Comparison of ENCODE assay signal across 23 cellular contexts in the genomic region with DNA sequence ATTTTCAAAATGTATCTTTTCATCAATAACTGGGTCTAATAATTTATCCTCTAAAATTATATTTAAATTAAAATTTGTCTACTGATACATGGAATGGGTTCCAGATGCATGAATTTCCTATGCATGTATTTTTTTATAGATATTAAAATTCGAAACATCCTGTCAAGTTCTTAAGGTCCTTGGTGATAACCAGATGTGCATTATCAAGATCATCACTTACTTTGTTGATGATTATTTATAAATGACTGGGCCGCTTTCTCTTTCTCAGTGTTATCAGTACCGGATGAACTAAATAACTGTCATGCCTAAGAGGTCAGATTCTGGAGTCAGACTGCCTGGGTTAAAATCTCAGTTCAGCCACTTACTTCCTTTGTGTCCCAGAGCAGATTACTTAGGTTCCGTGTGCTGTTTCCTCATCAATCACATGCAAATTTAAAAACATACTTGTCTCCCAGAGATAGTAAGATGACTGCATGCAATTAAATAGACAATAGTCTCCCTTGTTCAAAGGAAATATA.
"Had no signal": no experiment of that assay in that cellular context is flagged by ENCODE, and none has a peak within 500 bp of the region (broad histone marks: within the 10 kb centered on the region; RNA-seq: fewer than 3 reads in every experiment).

No MANE protein-coding gene starts in this region.

- DNase-seq: activated CD8-positive, alpha-beta memory T cell treated with anti-CD3 and anti-CD28 coated beads, Interleukin-2, amount 50 U/mL, for 4 hours; activated naive CD4-positive, alpha-beta T cell; activated T-cell treated with anti-CD3 and anti-CD28 coated beads, Interleukin-2, amount 50 U/mL, for 24 hours; amniotic stem cell; colonic mucosa; dorsolateral prefrontal cortex; effector memory CD8-positive, alpha-beta T cell; gastrocnemius medialis; head of caudate nucleus; hypothalamus; left ventricle myocardium inferior; nephron progenitor cell; small intestine; stimulated activated CD4-positive, alpha-beta T cell treated with anti-CD3 and anti-CD28 coated beads, Interleukin-15, amount 100 ng/mL, for 24 hours; T-helper 17 cell; testis; WERI-Rb-1 had no signal

- H3K9me3 ChIP-seq: colonic mucosa, esophagus muscularis mucosa, gastrocnemius medialis, testis, vagina had no signal

- H3K4me1 ChIP-seq: colonic mucosa, esophagus muscularis mucosa, gastrocnemius medialis, left ventricle myocardium inferior, testis, vagina had no signal

- H3K4me3 ChIP-seq: colonic mucosa, dorsolateral prefrontal cortex, esophagus muscularis mucosa, gastrocnemius medialis, left ventricle myocardium inferior, testis, vagina had no signal

- H3K27me3 ChIP-seq: colonic mucosa, dorsolateral prefrontal cortex, esophagus muscularis mucosa, gastrocnemius medialis, testis, vagina had no signal

- ATAC-seq: effector memory CD8-positive, alpha-beta T cell; gastrocnemius medialis; sciatic nerve; stimulated activated memory B cell treated with anti-CD40 and anti-IgM and Interleukin-4, amounts not matched to agents 10 μg/mL and 1 μg/mL and 100 μg/mL, for 72 hours; T-helper 17 cell had no signal

- H3K36me3 ChIP-seq: colonic mucosa had no signal

- H3K27ac ChIP-seq: colonic mucosa, dorsolateral prefrontal cortex, esophagus muscularis mucosa, gastrocnemius medialis, left ventricle myocardium inferior, testis, vagina, WERI-Rb-1 had no signal

- H3K4me3 Mint-ChIP-seq: activated naive CD8-positive, alpha-beta T cell; activated T-cell treated with anti-CD3 and anti-CD28 coated beads, Interleukin-2, amount 50 U/mL, for 24 hours; effector memory CD8-positive, alpha-beta T cell; nephron progenitor cell; stimulated activated memory B cell treated with anti-CD40 and anti-IgM and Interleukin-4, amounts not matched to agents 10 μg/mL and 1 μg/mL and 100 μg/mL, for 72 hours; T-helper 17 cell had no signal

- H3K9me3 Mint-ChIP-seq: effector memory CD8-positive, alpha-beta T cell; stimulated activated memory B cell treated with anti-CD40 and anti-IgM and Interleukin-4, amounts not matched to agents 10 μg/mL and 1 μg/mL and 100 μg/mL, for 72 hours had no signal

- H3K27me3 Mint-ChIP-seq: activated naive CD8-positive, alpha-beta T cell; activated T-cell treated with anti-CD3 and anti-CD28 coated beads, Interleukin-2, amount 50 U/mL, for 24 hours; effector memory CD8-positive, alpha-beta T cell; stimulated activated memory B cell treated with anti-CD40 and anti-IgM and Interleukin-4, amounts not matched to agents 10 μg/mL and 1 μg/mL and 100 μg/mL, for 72 hours; T-helper 17 cell had no signal

- H3K27ac Mint-ChIP-seq: activated naive CD8-positive, alpha-beta T cell; activated T-helper 2 cell treated with anti-CD3 and anti-CD28 coated beads, Interferon-gamma antibody, Interleukin-2, Interleukin-4, amounts not matched to agents 10 μg/mL and 5 μg/mL and 100 μg/mL, durations not matched to agents 14 hours and 24 hours and 36 hours; effector memory CD8-positive, alpha-beta T cell; nephron progenitor cell; stimulated activated memory B cell treated with anti-CD40 and anti-IgM and Interleukin-4, amounts not matched to agents 10 μg/mL and 1 μg/mL and 100 μg/mL, for 72 hours; T-helper 17 cell had no signal

- H3K4me1 Mint-ChIP-seq: nephron progenitor cell; stimulated activated memory B cell treated with anti-CD40 and anti-IgM and Interleukin-4, amounts not matched to agents 10 μg/mL and 1 μg/mL and 100 μg/mL, for 72 hours had no signal
